Comparison of ENCODE assay signal across 15 cellular contexts in genomic region chr6:91653954-91654843, GRCh38.
A peak's percentile ranks its signal among the peaks of the same experiment; 100 is the strongest.
DNase-seq lines count a peak whose midpoint lies in the region; ATAC-seq lines count a peak whose summit lies in the region.
"Had no signal": no experiment of that assay in that cellular context is flagged by ENCODE, and none has a peak within 500 bp of the region (broad histone marks: within the 10 kb centered on the region; RNA-seq: fewer than 3 reads in every experiment).

No MANE protein-coding gene starts in this region.

- no peaks in the 10 kb centered on the region for H3K79me2 ChIP-seq in trophoblast cell (ENCODE audit: control insufficient read depth, insufficient read depth, low read length, poor library complexity)

- H3K36me3 ChIP-seq in trophoblast cell (ENCODE audit: control insufficient read depth in 1 of 2, insufficient read depth in 2 of 2, low read length in 2 of 2): no peaks in the 10 kb centered on the region

- H3K4ac ChIP-seq in trophoblast cell (ENCODE audit: low read depth, low read length): no peak overlapping the region

- no peak overlapping the region for H3K4me2 ChIP-seq in trophoblast cell (ENCODE audit: low read length)

- H3K14ac ChIP-seq in trophoblast cell (ENCODE audit: low read length): no peak overlapping the region

- H2AK5ac ChIP-seq in trophoblast cell (ENCODE audit: low read length): no peak overlapping the region

- H3K9me3 ChIP-seq in trophoblast cell (ENCODE audit: insufficient read depth, low read depth, low read length): no peaks in the 10 kb centered on the region

- no peak overlapping the region for H3K9ac ChIP-seq in trophoblast cell (ENCODE audit: low read length)

- WGBS in trophoblast cell (ENCODE audit: extremely low coverage, insufficient coverage, insufficient read length): no CpG with 5 or more reads among the region's 7 CpGs

- no peak overlapping the region for H3K4me3 ChIP-seq in trophoblast cell (ENCODE audit: low read depth, low read length)
- H3K4me3 ChIP-seq: skin epidermis had no signal

- no peak overlapping the region for H3K18ac ChIP-seq in trophoblast cell (ENCODE audit: low read length)

- DNase-seq in DMS79 treated with DMSO at 0.1 percent for 48 hours (lab: John Stamatoyannopoulos, UW) (peak; percentile 17), DMS79 (lab: John Stamatoyannopoulos, UW) (no peak), NCI-H345 treated with DMSO at 0.1 percent for 48 hours (lab: John Stamatoyannopoulos, UW; ENCODE audit: unreplicated experiment) (peak; percentile 88), cerebellar cortex (ENCODE audit: low spot score) (peak; percentile 95), retina (peak; percentile 32), trophoblast cell (no peak)
- DNase-seq in central memory CD4-positive, alpha-beta T cell: no peak
- DNase-seq: activated CD8-positive, alpha-beta memory T cell treated with anti-CD3 and anti-CD28 coated beads, Interleukin-2, amount 50 U/mL, for 4 hours; GOT3; naive thymus-derived CD4-positive, alpha-beta T cell; NCI-H1930 had no signal

- no peak overlapping the region for H2AFZ ChIP-seq in trophoblast cell (ENCODE audit: insufficient read depth, low read length, poor library complexity)

- no peak overlapping the region for H2BK120ac ChIP-seq in trophoblast cell (ENCODE audit: insufficient read depth, low read length, poor library complexity)

- no peaks in the 10 kb centered on the region for H3K4me1 ChIP-seq in trophoblast cell (ENCODE audit: control insufficient read depth in 1 of 2, insufficient read depth in 2 of 2, low read length in 2 of 2)

- H4K8ac ChIP-seq in trophoblast cell (ENCODE audit: low read depth, low read length): no peak overlapping the region

- no peak for ATAC-seq in HG02759 (IDR thresholded peaks at IDR 0.05; ENCODE audit: unreplicated experiment)
- ATAC-seq: naive thymus-derived CD4-positive, alpha-beta T cell had no signal

- H3K27ac ChIP-seq in trophoblast cell (ENCODE audit: low read depth, low read length): no peak overlapping the region
- H3K27ac ChIP-seq: skin epidermis, VCaP had no signal

- H4K91ac ChIP-seq in trophoblast cell (ENCODE audit: low read depth, low read length): no peak overlapping the region

- no peaks in the 10 kb centered on the region for H3K27me3 ChIP-seq in trophoblast cell (ENCODE audit: insufficient read depth, low read length)
- H3K27me3 ChIP-seq: dorsolateral prefrontal cortex had no signal

- no peaks in the 10 kb centered on the region for H3K79me1 ChIP-seq in trophoblast cell (ENCODE audit: low read length)

- H2BK5ac ChIP-seq in trophoblast cell (ENCODE audit: low read depth, low read length, poor library complexity): no peak overlapping the region

- H3K23ac ChIP-seq in trophoblast cell (ENCODE audit: low read length): no peak overlapping the region

- no peak overlapping the region for H4K12ac ChIP-seq in trophoblast cell (ENCODE audit: low read depth, low read length)

- no peak overlapping the region for H2BK12ac ChIP-seq in trophoblast cell (ENCODE audit: low read length)

Comparison
In these comparisons a context has a peak if more than half of its experiments do, and no peak if none do; other contexts are left out.
1. DNase-seq: peak in DMS79 treated with DMSO at 0.1 percent for 48 hours (single experiment), NCI-H345 treated with DMSO at 0.1 percent for 48 hours (single experiment), cerebellar cortex (single experiment) and retina (single experiment); none in DMS79 (single experiment), central memory CD4-positive, alpha-beta T cell (single experiment) and trophoblast cell (0 of 2).